ENCODE assay signal across 10 cellular contexts in genomic region chr15:37095993-37096877, GRCh38. TPM values are rescaled to one million over a fixed set of nuclear protein-coding genes. Genes with fewer than 3 reads are reported as not detected.
DNase-seq lines count a peak whose midpoint lies in the region; ATAC-seq and TF ChIP-seq lines count a peak whose summit lies in the region.
"Had no signal": no experiment of that assay in that cellular context is flagged by ENCODE, and none has a peak within 500 bp of the region (broad histone marks: within the 10 kb centered on the region; RNA-seq: fewer than 3 reads in every experiment).

No MANE protein-coding gene starts in this region.

- TF ChIP-seq CTCF in WERI-Rb-1 (IDR thresholded peaks at IDR 0.05; ENCODE audit: low read depth, low read length): no peak
- no peak for TF ChIP-seq CTCF in glutamatergic neuron (IDR thresholded peaks at IDR 0.05; ENCODE audit: partially characterized antibody, unreplicated experiment)
- TF ChIP-seq CTCF in ovary (IDR thresholded peaks at IDR 0.05): no peak

- CTCF ChIA-PET in CD8-positive, alpha-beta memory T cell (lab: Charles Lee): no interaction called here

- no peak overlapping the region for H3K4me3 ChIP-seq in CD8-positive, alpha-beta memory T cell (ENCODE audit: low read length)
- H3K4me3 ChIP-seq in WERI-Rb-1 (ENCODE audit: low read depth, low read length): peak overlapping the region; percentile 69
- peak overlapping the region; percentile 81 for H3K4me3 ChIP-seq in ovary

- H3K36me3 ChIP-seq in CD8-positive, alpha-beta memory T cell (ENCODE audit: insufficient read depth, low read length): no peaks in the 10 kb centered on the region
- peaks cover 72% of the 10 kb centered on the region for H3K36me3 ChIP-seq in WERI-Rb-1
- no peaks in the 10 kb centered on the region for H3K36me3 ChIP-seq in ovary

- no peaks in the 10 kb centered on the region for H3K9me3 ChIP-seq in CD8-positive, alpha-beta memory T cell (ENCODE audit: low read length)
- H3K9me3 ChIP-seq in WERI-Rb-1 (ENCODE audit: severe bottlenecking) (no peaks in the 10 kb centered on the region), ovary (no peaks in the 10 kb centered on the region)

- peaks cover 46 to 57% (median 48%) of the 10 kb centered on the region in 3 donors for H3K4me1 Mint-ChIP-seq in CD8-positive, alpha-beta memory T cell
- H3K4me1 Mint-ChIP-seq in glutamatergic neuron (ENCODE audit: low read depth, unreplicated experiment): peaks cover 13% of the 10 kb centered on the region

- no peak for TF ChIP-seq EP300 in ovary (IDR thresholded peaks at IDR 0.05)

- peaks cover 23% of the 10 kb centered on the region for H3K27me3 ChIP-seq in CD8-positive, alpha-beta memory T cell (ENCODE audit: insufficient read depth, low read length, poor library complexity, severe bottlenecking)
- H3K27me3 ChIP-seq in WERI-Rb-1 (ENCODE audit: insufficient read depth, low read depth, severe bottlenecking): no peaks in the 10 kb centered on the region
- H3K27me3 ChIP-seq in ovary: no peaks in the 10 kb centered on the region

- H3K27me3 Mint-ChIP-seq in CD8-positive, alpha-beta memory T cell: peaks cover 56 to 91% of the 10 kb centered on the region in 2 donors
- H3K27me3 Mint-ChIP-seq in glutamatergic neuron (ENCODE audit: unreplicated experiment): peaks cover 44% of the 10 kb centered on the region

- no peak for TF ChIP-seq POLR2A in ovary (IDR thresholded peaks at IDR 0.05)

- POLR2A ChIA-PET in CD8-positive, alpha-beta memory T cell (lab: Charles Lee): no interaction called here

- peaks cover 0 to 5% (median 0%) of the 10 kb centered on the region in 3 donors for H3K36me3 Mint-ChIP-seq in CD8-positive, alpha-beta memory T cell
- no peaks in the 10 kb centered on the region for H3K36me3 Mint-ChIP-seq in glutamatergic neuron (ENCODE audit: unreplicated experiment)

- peak overlapping the region in 5 of 7 donors; percentile 26 to 95 (median 79) for H3K4me3 Mint-ChIP-seq in CD8-positive, alpha-beta memory T cell
- peak overlapping the region; percentile 88 for H3K4me3 Mint-ChIP-seq in glutamatergic neuron (ENCODE audit: unreplicated experiment)

- H3K27ac Mint-ChIP-seq in CD8-positive, alpha-beta memory T cell: no peak overlapping the region
- H3K27ac Mint-ChIP-seq in glutamatergic neuron (ENCODE audit: unreplicated experiment): no peak overlapping the region

- no peak for ATAC-seq in GM18907 (IDR thresholded peaks at IDR 0.05; ENCODE audit: unreplicated experiment)

- 11 to 15% (median 11%) methylated on average over 36 of the region's 36 CpGs for WGBS in ovary, 3 donors

- peaks cover 0 to 6% (median 2%) of the 10 kb centered on the region in 5 donors for H3K9me3 Mint-ChIP-seq in CD8-positive, alpha-beta memory T cell
- peaks cover 28% of the 10 kb centered on the region for H3K9me3 Mint-ChIP-seq in glutamatergic neuron (ENCODE audit: unreplicated experiment)

- H3K4me1 ChIP-seq in CD8-positive, alpha-beta memory T cell (ENCODE audit: insufficient read depth, low read length): peaks cover 21% of the 10 kb centered on the region
- peaks cover 3% of the 10 kb centered on the region for H3K4me1 ChIP-seq in ovary (ENCODE audit: insufficient read depth)

- intact Hi-C loops in ovary (cut with DNase I): loop anchor here in 3 of 4 donors (10.0 kb wide), 3 partner anchors 61 to 81 kb away; no protein-coding TSS in a partner anchor

- DNase-seq in CD8-positive, alpha-beta memory T cell: no peak
- peak; percentile 17 for DNase-seq in WERI-Rb-1
- DNase-seq in glutamatergic neuron: no peak
- DNase-seq in ovary: peak; percentile 31 to 67 (median 59)
- DNase-seq in NCI-H82 treated with DMSO at 0.1 percent for 48 hours (lab: John Stamatoyannopoulos, UW; ENCODE audit: unreplicated experiment): no peak
- DNase-seq in NCI-H2171 (lab: John Stamatoyannopoulos, UW): no peak
- no peak for DNase-seq in NCI-H2081 treated with DMSO at 0.1 percent for 48 hours (lab: John Stamatoyannopoulos, UW)
- DNase-seq: EL, NCI-H446 treated with DMSO at 0.1 percent for 48 hours had no signal

- H3K27ac ChIP-seq in CD8-positive, alpha-beta memory T cell (ENCODE audit: low read depth, low read length): no peak overlapping the region
- H3K27ac ChIP-seq in WERI-Rb-1 (peak overlapping the region; percentile 95), ovary (peak overlapping the region; percentile 83 to 94)

RNA-seq across cellular contexts. Expression of gene MEIS2, which starts 4.1 kb away (rescaled TPM):
- total RNA-seq in CD8-positive, alpha-beta memory T cell: not detected
- polyA plus RNA-seq in CD8-positive, alpha-beta memory T cell: not detected
- total RNA-seq in glutamatergic neuron (ENCODE audit: unreplicated experiment) (6.0 TPM), ovary (10 to 100 TPM; 27.7 to 73.7 (median 47.7) TPM)
- 10 to 100 TPM; 35.0 to 49.8 TPM for polyA plus RNA-seq in ovary

Comparison
In these comparisons a context has a peak if more than half of its experiments do, and no peak if none do; other contexts are left out.
1. DNase-seq: peak in WERI-Rb-1 (single experiment) and ovary (5 of 5); none in CD8-positive, alpha-beta memory T cell (0 of 5), glutamatergic neuron (single experiment), NCI-H82 treated with DMSO at 0.1 percent for 48 hours (single experiment), NCI-H2171 (single experiment) and NCI-H2081 treated with DMSO at 0.1 percent for 48 hours (single experiment).